In genomic region chr17:31394544-31394943, GRCh38 we compare ENCODE assay signal across 8 cellular contexts. TPM values are rescaled to one million over a fixed set of nuclear protein-coding genes. Genes with fewer than 3 reads are reported as not detected.
A peak's percentile ranks its signal among the peaks of the same experiment; 100 is the strongest.
DNase-seq lines count a peak whose midpoint lies in the region; ATAC-seq, FAIRE-seq and TF ChIP-seq lines count a peak whose summit lies in the region.

No MANE protein-coding gene starts in this region.

- peaks cover 3 to 40% of the 10 kb centered on the region in 2 donors for H3K27me3 ChIP-seq in breast epithelium

- no peak overlapping the region for H3K27ac ChIP-seq in breast epithelium

- TF ChIP-seq CTCF in breast epithelium (IDR thresholded peaks at IDR 0.05) (no peak), omental fat pad (IDR thresholded peaks at IDR 0.05) (no peak)

- peaks cover 0 to 5% of the 10 kb centered on the region in 2 donors for H3K4me1 ChIP-seq in breast epithelium

- DNase-seq in T47D (ENCODE audit: low read depth in 1 of 2, low spot score in 1 of 2) (peak; percentile 88 to 99), breast epithelium (ENCODE audit: low spot score in 2 of 2) (no peak), fibroblast of peridontal ligament (ENCODE audit: extremely low read depth) (peak; percentile 83), omental fat pad (ENCODE audit: low spot score) (peak; percentile 55), GM19239 (ENCODE audit: insufficient read length, low spot score) (no peak), GM12892 (ENCODE audit: insufficient read length) (no peak), COR-L47 (lab: John Stamatoyannopoulos, UW) (no peak)
- DNase-seq in activated CD4-positive, alpha-beta T cell treated with anti-CD3 and anti-CD28 coated beads, Interleukin-2, amount 50 U/mL, for 1 hour: peak; percentile 41

- FAIRE-seq in GM19239 (lab: Jason Lieb, UNC): no peak
- FAIRE-seq in GM12892 (lab: Jason Lieb, UNC): no peak

- intact Hi-C loops in breast epithelium (cut with DNase I; ENCODE audit: low total_unique reads): no loop called here

- ATAC-seq in omental fat pad (ENCODE audit: low FRiP score): no peak

- in situ Hi-C loops in T47D (cut with HindIII; ENCODE audit: low pct_unique_long_range_greater_than_20kb, low sequenced_read_pairs): no loop called here

- TF ChIP-seq POLR2A in breast epithelium (IDR thresholded peaks at IDR 0.05) (no peak), GM12892 (IDR thresholded peaks at IDR 0.05; ENCODE audit: low read depth, low read length) (no peak)

- no peaks in the 10 kb centered on the region for H3K9me3 ChIP-seq in breast epithelium

- no peak overlapping the region for H3K4me3 ChIP-seq in breast epithelium

- H3K36me3 ChIP-seq in breast epithelium: no peaks in the 10 kb centered on the region

RNA-seq across cellular contexts. Expression of gene RAB11FIP4, which starts 3.1 kb away (rescaled TPM):
- total RNA-seq in breast epithelium: 10 to 100 TPM in 2 of 3 donors, 1 to 10 TPM in 1; 1.9 to 18.7 (median 11.8) TPM
- 10 to 100 TPM in 1 of 4 donors, 1 to 10 TPM in 3; 2.8 to 12.0 (median 5.7) TPM for total RNA-seq in omental fat pad
- polyA plus RNA-seq in GM12892 (2012; ENCODE audit: missing spikeins): 3.0 TPM

Comparison
In these comparisons a context has a peak if more than half of its experiments do, and no peak if none do; other contexts are left out.
1. DNase-seq: peak in T47D (2 of 2), activated CD4-positive, alpha-beta T cell treated with anti-CD3 and anti-CD28 coated beads, Interleukin-2, amount 50 U/mL, for 1 hour (single experiment), fibroblast of peridontal ligament (single experiment) and omental fat pad (single experiment); none in breast epithelium (0 of 2), GM19239 (single experiment), GM12892 (single experiment) and COR-L47 (single experiment).